13 cellular contexts compared by ENCODE assay signal in the genomic region with DNA sequence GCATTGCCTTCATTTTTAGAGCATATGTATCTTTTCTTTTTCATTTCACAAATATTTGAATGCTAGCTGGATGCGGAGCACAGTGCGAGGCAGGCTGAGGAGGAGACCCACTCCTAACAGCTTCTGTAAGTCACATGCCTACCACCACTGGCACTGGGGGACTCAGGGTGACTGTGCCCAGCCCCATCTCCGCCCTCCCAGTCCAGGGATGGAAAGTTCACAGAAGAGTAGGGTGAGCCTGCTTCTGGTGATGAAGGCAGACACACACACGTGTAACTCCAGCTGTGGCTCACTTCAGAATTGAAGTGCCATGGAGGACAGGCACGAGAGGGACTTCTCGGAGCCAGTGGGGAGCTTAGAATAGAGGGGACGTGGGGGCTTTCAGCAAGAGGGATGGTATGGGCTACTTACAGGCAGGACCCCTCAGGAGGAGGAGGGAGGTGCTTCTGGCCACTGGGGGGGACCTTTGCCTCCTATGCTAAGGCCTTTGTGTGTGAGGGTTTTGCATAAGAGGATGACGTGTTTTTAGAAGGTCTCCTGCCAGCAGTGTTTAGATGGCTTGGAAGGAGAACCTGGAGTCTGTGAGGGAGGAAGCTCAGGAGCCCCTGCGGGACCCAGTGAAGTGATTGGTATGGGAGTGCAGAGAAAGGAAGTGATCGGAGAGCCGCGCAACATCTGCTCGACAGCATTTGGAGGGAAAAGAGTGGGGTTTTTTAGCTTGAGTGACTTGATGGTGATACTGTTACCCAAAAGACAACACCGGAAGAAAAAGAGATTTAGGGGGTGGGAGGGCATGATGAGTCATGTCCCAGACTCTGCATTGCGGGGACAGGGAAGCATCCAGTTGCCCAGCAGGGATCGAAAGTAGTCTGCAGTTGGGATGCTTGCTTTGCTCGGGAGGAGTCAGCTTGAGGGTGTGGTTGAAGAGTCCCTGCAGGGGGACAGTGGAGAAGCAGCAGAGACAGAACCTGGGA.
DNase-seq lines count a peak whose midpoint lies in the region; ATAC-seq, FAIRE-seq and TF ChIP-seq lines count a peak whose summit lies in the region.
"Had no signal": no experiment of that assay in that cellular context is flagged by ENCODE, and none has a peak within 500 bp of the region (broad histone marks: within the 10 kb centered on the region; RNA-seq: fewer than 3 reads in every experiment).

No MANE protein-coding gene starts in this region.

- WGBS in esophagus squamous epithelium, 2 donors = 86 to 88% methylated on average over 14 to 16 of the region's 17 CpGs

- H3K27me3 ChIP-seq in esophagus squamous epithelium = no peaks in the 10 kb centered on the region

- peaks cover 91% of the 10 kb centered on the region for H3K4me1 Mint-ChIP-seq in nephron

- in situ Hi-C loops in GM13977 (cut with MboI; ENCODE audit: low pct_unique_long_range_greater_than_20kb, low sequenced_read_pairs, unreplicated experiment) = no loop called here

- no peaks in the 10 kb centered on the region for H3K9me3 ChIP-seq in esophagus squamous epithelium

- peaks cover 0 to 27% (median 3%) of the 10 kb centered on the region in 3 donors for H3K4me1 ChIP-seq in esophagus squamous epithelium

- H3K27ac ChIP-seq in esophagus squamous epithelium = peak overlapping the region in 3 of 4 donors; percentile 1 to 49 (median 27)

- intact Hi-C loops in esophagus squamous epithelium (cut with DNase I) = no loop called here

- no peak for TF ChIP-seq POLR2A in esophagus squamous epithelium (IDR thresholded peaks at IDR 0.05)

- ATAC-seq in GM21447 (IDR thresholded peaks at IDR 0.05; ENCODE audit: unreplicated experiment) (no peak), HG02763 (IDR thresholded peaks at IDR 0.05; ENCODE audit: unreplicated experiment) (no peak)

- peak overlapping the region in 1 of 3 experiments; percentile 9 for H3K4me3 Mint-ChIP-seq in nephron
- H3K4me3 Mint-ChIP-seq: activated CD4-positive, alpha-beta memory T cell treated with anti-CD3 and anti-CD28 coated beads for 36 hours; immature natural killer cell had no signal

- TF ChIP-seq CTCF in esophagus squamous epithelium (IDR thresholded peaks at IDR 0.05) (no peak), nephron (IDR thresholded peaks at IDR 0.05; ENCODE audit: unreplicated experiment in 3 of 3) (no peak), GM13977 (IDR thresholded peaks at IDR 0.05; ENCODE audit: extremely low read depth, insufficient read depth, missing control alignments) (no peak)

- peaks cover 82% of the 10 kb centered on the region for H3K36me3 Mint-ChIP-seq in nephron (ENCODE audit: low read depth)
- H3K36me3 Mint-ChIP-seq: activated CD4-positive, alpha-beta memory T cell treated with anti-CD3 and anti-CD28 coated beads for 36 hours had no signal

- H3K9me3 Mint-ChIP-seq in nephron = no peaks in the 10 kb centered on the region
- H3K9me3 Mint-ChIP-seq: activated CD4-positive, alpha-beta memory T cell treated with anti-CD3 and anti-CD28 coated beads for 36 hours; immature natural killer cell; type B pancreatic cell had no signal

- no peak for FAIRE-seq in RCC 7860 (lab: Jason Lieb, UNC)
- FAIRE-seq: endothelial cell of umbilical vein had no signal

- peak overlapping the region; percentile 96 to 99 (median 98) for H3K27ac Mint-ChIP-seq in nephron

- DNase-seq in A172 (ENCODE audit: low spot score) = peak; percentile 88
- peak; percentile 21 for DNase-seq in RCC 7860 (ENCODE audit: low spot score)
- DNase-seq in esophagus squamous epithelium (lab: John Stamatoyannopoulos, UW) = no peak
- no peak for DNase-seq in GM13977 (ENCODE audit: low spot score)
- DNase-seq in SIG-M5 (lab: John Stamatoyannopoulos, UW) = no peak
- DNase-seq: activated CD4-positive, alpha-beta memory T cell treated with anti-CD3 and anti-CD28 coated beads for 36 hours; immature natural killer cell; NCI-H510A had no signal

- peaks cover 6 to 93% (median 12%) of the 10 kb centered on the region in 3 donors for H3K36me3 ChIP-seq in esophagus squamous epithelium

- no peak overlapping the region for H3K4me3 ChIP-seq in esophagus squamous epithelium

- H3K27me3 Mint-ChIP-seq in nephron (ENCODE audit: low read depth) = no peaks in the 10 kb centered on the region
- H3K27me3 Mint-ChIP-seq: type B pancreatic cell had no signal

Comparison
In these comparisons a context has a peak if more than half of its experiments do, and no peak if none do; other contexts are left out.
1. DNase-seq: peak in A172 (single experiment) and RCC 7860 (single experiment); none in esophagus squamous epithelium (single experiment), GM13977 (single experiment) and SIG-M5 (single experiment).